In the genomic region with DNA sequence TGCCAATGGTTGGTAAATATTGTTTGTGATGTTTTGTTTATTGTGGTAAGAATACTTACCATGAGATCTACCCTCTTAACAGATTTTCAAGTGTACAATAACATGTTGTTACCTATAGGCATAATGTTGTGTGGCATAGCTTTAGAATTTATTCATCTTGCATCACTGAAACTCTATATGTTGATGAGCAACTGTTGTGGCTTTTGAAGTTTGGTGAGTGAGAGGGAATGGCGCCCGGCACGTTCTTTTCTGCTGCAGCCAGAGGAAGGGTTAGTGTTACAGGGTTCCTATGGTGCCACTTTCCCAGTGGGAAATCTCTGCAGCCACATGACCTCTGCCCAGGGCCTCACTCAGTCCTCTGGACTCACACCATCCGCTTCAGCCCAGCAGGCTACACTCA, we compare ENCODE assay signal across 28 cellular contexts.
"Had no signal": no experiment of that assay in that cellular context is flagged by ENCODE, and none has a peak within 500 bp of the region (broad histone marks: within the 10 kb centered on the region; RNA-seq: fewer than 3 reads in every experiment).

No MANE protein-coding gene starts in this region.

- H3K9me3 ChIP-seq: esophagus muscularis mucosa, heart right ventricle, mucosa of descending colon, right lobe of liver, stomach, thyroid gland, vagina had no signal

- H3K36me3 ChIP-seq: esophagus muscularis mucosa, heart right ventricle, neural progenitor cell, right lobe of liver, stomach, thyroid gland, vagina had no signal

- H3K27ac ChIP-seq: esophagus muscularis mucosa, heart right ventricle, neural progenitor cell, parathyroid adenoma, right lobe of liver, stomach, thyroid gland, vagina had no signal

- H3K27me3 ChIP-seq: esophagus muscularis mucosa, heart right ventricle, neural progenitor cell, right lobe of liver, stomach, thyroid gland, vagina had no signal

- DNase-seq: effector CD8-positive, alpha-beta T cell; endodermal cell; foreskin melanocyte; glutamatergic neuron; heart right ventricle; hypothalamus; mucosa of descending colon; naive B cell; nucleus accumbens; right lobe of liver; small intestine; stimulated activated CD4-positive, alpha-beta T cell treated with anti-CD3 and anti-CD28 coated beads, Interleukin-12 subunit alpha, Interleukin-12 subunit beta, amount 100 ng/mL, for 4 hours; stimulated activated CD4-positive, alpha-beta T cell treated with anti-CD3 and anti-CD28 coated beads, Interleukin-1b, Interleukin-23, amount 100 ng/mL, for 48 hours; stimulated activated CD4-positive, alpha-beta T cell treated with anti-CD3 and anti-CD28 coated beads, Interleukin-4, amount 100 ng/mL, for 1 hour; stimulated activated CD8-positive, alpha-beta memory T cell treated with anti-CD3 and anti-CD28 coated beads, Interleukin-4, amount 100 ng/mL, for 48 hours; stimulated activated naive CD4-positive, alpha-beta T cell treated with Interleukin-2 at 50 U/mL for 16 hours; stomach; thyroid gland; trophoblast cell had no signal

- H3K4me3 ChIP-seq: esophagus muscularis mucosa, heart right ventricle, lung, mucosa of descending colon, neural progenitor cell, right lobe of liver, stomach, thyroid gland, vagina had no signal

- H3K4me1 Mint-ChIP-seq: memory B cell, naive B cell had no signal

- H3K36me3 Mint-ChIP-seq: memory B cell; mesothelial cell of epicardium; naive B cell; natural killer cell treated with Interleukin-12 subunit alpha and Interleukin-12 subunit beta and Interleukin-15 and Interleukin-18, amount 100 ng/mL, for 72 hours had no signal

- H3K9me3 Mint-ChIP-seq: endodermal cell, memory B cell, mesothelial cell of epicardium, neural progenitor cell had no signal

- H3K27me3 Mint-ChIP-seq: memory B cell; naive B cell; natural killer cell treated with Interleukin-12 subunit alpha and Interleukin-12 subunit beta and Interleukin-15 and Interleukin-18, amount 100 ng/mL, for 72 hours; progenitor cell of endocrine pancreas had no signal

- H3K4me3 Mint-ChIP-seq: endodermal cell; memory B cell; mesothelial cell of epicardium; naive B cell; natural killer cell treated with Interleukin-12 subunit alpha and Interleukin-12 subunit beta and Interleukin-15 and Interleukin-18, amount 100 ng/mL, for 72 hours; neural progenitor cell had no signal

- H3K9ac ChIP-seq: neural progenitor cell, parathyroid adenoma had no signal

- H3K27ac Mint-ChIP-seq: endodermal cell; memory B cell; mesothelial cell of epicardium; naive B cell; natural killer cell treated with Interleukin-12 subunit alpha and Interleukin-12 subunit beta and Interleukin-15 and Interleukin-18, amount 100 ng/mL, for 72 hours; neural progenitor cell; progenitor cell of endocrine pancreas had no signal

- H3K4me1 ChIP-seq: esophagus muscularis mucosa, parathyroid adenoma, right lobe of liver, vagina had no signal
